ENCODE assay signal across 9 cellular contexts in the genomic region with DNA sequence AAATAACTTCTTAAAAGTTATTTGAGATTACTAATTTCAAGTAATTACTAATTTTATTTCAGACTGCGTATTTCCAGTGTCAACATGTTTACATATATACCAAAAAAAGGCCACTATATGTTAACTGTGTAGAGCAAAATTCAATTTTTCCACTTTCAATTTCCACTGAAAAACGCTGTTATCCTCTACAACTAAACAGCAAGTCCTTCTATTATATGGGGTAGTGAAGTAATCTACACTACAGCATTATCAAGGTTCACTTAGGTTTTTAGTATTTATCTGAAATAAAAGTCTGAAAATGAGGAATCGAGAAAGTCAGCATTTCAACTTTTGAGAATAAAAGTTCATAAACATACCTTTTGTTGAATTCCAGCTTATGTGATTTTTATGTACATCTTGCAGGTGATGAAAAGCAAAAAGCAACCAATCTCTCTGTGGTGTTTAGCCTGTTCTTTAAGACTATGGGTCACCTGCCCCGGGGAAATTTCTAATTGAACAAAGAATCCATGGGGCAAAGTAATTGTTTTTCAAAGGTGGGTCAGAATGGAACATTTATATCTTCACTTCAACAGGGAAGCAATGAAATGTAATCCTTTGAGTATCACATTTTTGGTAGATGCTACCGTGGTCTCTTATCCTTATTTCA. TPM values are rescaled to one million over a fixed set of nuclear protein-coding genes. Genes with fewer than 3 reads are reported as not detected.
DNase-seq lines count a peak whose midpoint lies in the region; ATAC-seq and TF ChIP-seq lines count a peak whose summit lies in the region.
"Had no signal": no experiment of that assay in that cellular context is flagged by ENCODE, and none has a peak within 500 bp of the region (broad histone marks: within the 10 kb centered on the region; RNA-seq: fewer than 3 reads in every experiment).

No MANE protein-coding gene starts in this region.

- H2AFZ ChIP-seq in ACC112 (ENCODE audit: low read length, unreplicated experiment), result no peak overlapping the region

- H3K36me3 ChIP-seq in ACC112 (ENCODE audit: insufficient read depth, low read length) (peaks cover 28% of the 10 kb centered on the region), muscle layer of colon (ENCODE audit: insufficient read depth, low read length) (peaks cover 13% of the 10 kb centered on the region)

- POLR2A ChIA-PET in MCF 10A (lab: Yijun Ruan, JAX), result interaction anchor here (0.6 to 9.6 kb wide), 37 partner anchors 8 to 761 kb away, joined by 3 to 222 read pairs (median 6); no protein-coding TSS in a partner anchor

- peak overlapping the region; percentile 89 for H3K4me3 Mint-ChIP-seq in MCF 10A (ENCODE audit: unreplicated experiment)

- no peaks in the 10 kb centered on the region for H3K9me3 Mint-ChIP-seq in MCF 10A (ENCODE audit: unreplicated experiment)

- H3K27me3 Mint-ChIP-seq in MCF 10A (ENCODE audit: insufficient read depth, unreplicated experiment), result no peaks in the 10 kb centered on the region

- peaks cover 82% of the 10 kb centered on the region for H3K79me2 ChIP-seq in ACC112 (ENCODE audit: control insufficient read depth, insufficient read depth, low read length, unreplicated experiment)

- DNase-seq in HL-60 (ENCODE audit: low read depth in 1 of 2, low spot score in 1 of 2), result no peak
- no peak for DNase-seq in MCF 10A (ENCODE audit: unreplicated experiment)
- no peak for DNase-seq in substantia nigra (lab: John Stamatoyannopoulos, UW)
- no peak for DNase-seq in DMS153 (lab: John Stamatoyannopoulos, UW)
- DNase-seq in central memory CD4-positive, alpha-beta T cell, result no peak
- DNase-seq: left colon had no signal

- peaks cover 86% of the 10 kb centered on the region for H3K36me3 Mint-ChIP-seq in MCF 10A (ENCODE audit: insufficient read depth, unreplicated experiment)

- H3K4me3 ChIP-seq in ACC112 (ENCODE audit: low read depth, low read length), result peak overlapping the region; percentile 97
- peak overlapping the region; percentile 81 for H3K4me3 ChIP-seq in HL-60 (replicated peaks; ENCODE audit: insufficient read depth, low read length)
- peak overlapping the region; percentile 46 to 99 for H3K4me3 ChIP-seq in muscle layer of colon (ENCODE audit: low read depth in 1 of 2, low read length in 2 of 2)

- no peaks in the 10 kb centered on the region for H3K9me3 ChIP-seq in muscle layer of colon (ENCODE audit: low read length)

- CTCF ChIA-PET in MCF 10A (lab: Yijun Ruan, JAX), result interaction anchor here (0.5 to 1.5 kb wide), 5 partner anchors 57 to 760 kb away, joined by 3 to 8 read pairs (median 3); no protein-coding TSS in a partner anchor

- H3K9ac ChIP-seq in muscle layer of colon (ENCODE audit: low read length), result peak overlapping the region; percentile 88

- H3K27me3 ChIP-seq in ACC112 (ENCODE audit: insufficient read depth, low read length), result no peaks in the 10 kb centered on the region
- no peaks in the 10 kb centered on the region for H3K27me3 ChIP-seq in HL-60 (ENCODE audit: insufficient read depth, poor library complexity, severe bottlenecking)
- H3K27me3 ChIP-seq in muscle layer of colon (ENCODE audit: control insufficient read depth in 1 of 2, insufficient read depth in 2 of 2, low read length in 2 of 2), result no peaks in the 10 kb centered on the region

- H3K27ac ChIP-seq in ACC112 (ENCODE audit: low read depth, low read length) (peak overlapping the region; percentile 96), HL-60 (replicated peaks) (peak overlapping the region; percentile 90), muscle layer of colon (ENCODE audit: low read depth, low read length) (peak overlapping the region; percentile 99), substantia nigra (ENCODE audit: low read depth, low read length, poor library complexity, severe bottlenecking) (no peak overlapping the region)

- no TSS peak for BruUV-seq in MCF 10A (replicated peaks; lab: Mats Ljungman, UMichigan)

- peaks cover 26% of the 10 kb centered on the region for H3K4me1 Mint-ChIP-seq in MCF 10A (ENCODE audit: insufficient read depth, unreplicated experiment)

- TF ChIP-seq CTCF in HL-60 (IDR thresholded peaks at IDR 0.05; ENCODE audit: insufficient read depth, low read length) (no peak), MCF 10A (IDR thresholded peaks at IDR 0.05; ENCODE audit: unreplicated experiment) (no peak)

- peak overlapping the region; percentile 74 for H3K27ac Mint-ChIP-seq in MCF 10A (ENCODE audit: low read depth, unreplicated experiment)

- intact Hi-C loops in MCF 10A (cut with micrococcal nuclease), result loop anchor here (1.0 to 10.0 kb wide), 2 partner anchors 215 to 438 kb away; no protein-coding TSS in a partner anchor

- H3K4me1 ChIP-seq in ACC112 (ENCODE audit: control insufficient read depth, insufficient read depth, low read length, unreplicated experiment) (peaks cover 36% of the 10 kb centered on the region), muscle layer of colon (ENCODE audit: insufficient read depth, low read length) (peaks cover 34% of the 10 kb centered on the region)

- ATAC-seq in HG03097 (IDR thresholded peaks at IDR 0.05; ENCODE audit: low FRiP score, unreplicated experiment), result no peak
- ATAC-seq: left colon had no signal

RNA-seq across cellular contexts. Expression of a gene that starts 3.3 kb away (rescaled TPM):
- total RNA-seq in MCF 10A (2022), result 128 and 129 TPM in 2 replicates
